In genomic region chr6:11386323-11386722, GRCh38 we compare ENCODE assay signal across 10 cellular contexts.
DNase-seq lines count a peak whose midpoint lies in the region; ATAC-seq lines count a peak whose summit lies in the region.
"Had no signal": no experiment of that assay in that cellular context is flagged by ENCODE, and none has a peak within 500 bp of the region (broad histone marks: within the 10 kb centered on the region; RNA-seq: fewer than 3 reads in every experiment).

No MANE protein-coding gene starts in this region.

- H3K4me3 ChIP-seq in GM08714 (ENCODE audit: low read length): peak overlapping the region; percentile 3; the same call in 1 of the 2 replicates

- no peak for DNase-seq in NCI-H2081 (lab: John Stamatoyannopoulos, UW)
- no peak for DNase-seq in DMS79 (lab: John Stamatoyannopoulos, UW)
- DNase-seq in HPDE6-E6E7 (ENCODE audit: extremely low spot score): no peak
- DNase-seq in COLO829 (ENCODE audit: low spot score): no peak
- DNase-seq: DMS53; NK-92 treated with Interleukin-12 subunit alpha and Interleukin-12 subunit beta, amount 100 ng/mL, for 24 hours had no signal

- ATAC-seq in GM18907 (IDR thresholded peaks at IDR 0.05; ENCODE audit: unreplicated experiment): peak; percentile 69
- peak; percentile 69 for ATAC-seq in HG02678 (IDR thresholded peaks at IDR 0.05; ENCODE audit: unreplicated experiment)
- peak; percentile 66 for ATAC-seq in HG03575 (IDR thresholded peaks at IDR 0.05; ENCODE audit: extremely low read depth, insufficient number of reproducible peaks, low FRiP score, unreplicated experiment)
